9 cellular contexts compared by ENCODE assay signal in the genomic region with DNA sequence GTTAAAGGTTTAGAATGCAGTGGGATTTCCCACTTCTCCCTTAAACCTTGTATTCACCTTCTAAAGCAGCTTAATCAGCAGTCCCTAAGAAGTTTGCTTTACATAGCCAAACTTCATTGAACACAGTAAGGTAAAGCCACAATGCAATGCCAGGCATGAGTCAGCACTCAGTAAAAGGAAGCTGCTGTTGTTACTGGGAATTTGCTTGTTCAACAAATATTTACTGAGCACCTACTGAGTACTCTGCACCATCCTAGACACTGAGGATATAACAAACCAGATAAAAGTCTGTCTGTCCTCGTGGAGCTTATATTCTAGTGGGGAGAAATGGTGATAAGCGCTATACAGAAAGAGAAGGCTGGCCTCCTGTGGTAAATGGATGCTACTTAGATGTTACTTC.
DNase-seq lines count a peak whose midpoint lies in the region; ATAC-seq, FAIRE-seq and TF ChIP-seq lines count a peak whose summit lies in the region.
"Had no signal": no experiment of that assay in that cellular context is flagged by ENCODE, and none has a peak within 500 bp of the region (broad histone marks: within the 10 kb centered on the region; RNA-seq: fewer than 3 reads in every experiment).

No MANE protein-coding gene starts in this region.

- H3K79me2 ChIP-seq in fibroblast of lung (ENCODE audit: control insufficient read depth, insufficient read depth, low read length), result no peaks in the 10 kb centered on the region
- no peaks in the 10 kb centered on the region for H3K79me2 ChIP-seq in smooth muscle cell (ENCODE audit: low read depth)

- no peaks in the 10 kb centered on the region for H3K4me1 ChIP-seq in fibroblast of lung (ENCODE audit: control insufficient read depth, extremely low read depth, insufficient read depth, low read length)
- peaks cover 6% of the 10 kb centered on the region for H3K4me1 ChIP-seq in smooth muscle cell (ENCODE audit: low read depth)

- peak; percentile 45 for DNase-seq in HCEC 1CT
- peak; percentile 55 for DNase-seq in OCI-M1 (lab: John Stamatoyannopoulos, UW)
- peak; percentile 31 to 70 for DNase-seq in fibroblast of lung (ENCODE audit: low read depth in 2 of 2)
- no peak for DNase-seq in smooth muscle cell (lab: John Stamatoyannopoulos, UW; ENCODE audit: unreplicated experiment)
- DNase-seq in activated gamma-delta T cell (lab: John Stamatoyannopoulos, UW), result no peak
- DNase-seq in HTR-8/SVneo (ENCODE audit: insufficient read length, low spot score), result no peak
- DNase-seq: activated naive CD8-positive, alpha-beta T cell treated with anti-CD3 and anti-CD28 coated beads, Interleukin-2, amount 10 ng/mL, durations not matched to agents 7 days and 5 days; NCI-H2081 treated with DMSO at 0.1 percent for 48 hours had no signal

- H2AFZ ChIP-seq in fibroblast of lung (ENCODE audit: low read length) (no peak overlapping the region), smooth muscle cell (ENCODE audit: low read depth) (no peak overlapping the region)

- H3K9ac ChIP-seq in fibroblast of lung (ENCODE audit: insufficient read depth, low read length) (no peak overlapping the region), smooth muscle cell (ENCODE audit: low read depth) (no peak overlapping the region)

- ATAC-seq in GM21390 (IDR thresholded peaks at IDR 0.05; ENCODE audit: unreplicated experiment), result no peak

- TF ChIP-seq CTCF in fibroblast of lung (conservative IDR thresholded peaks at IDR 0.05 in 1 of 2, IDR thresholded peaks at IDR 0.05 in 1 of 2; ENCODE audit: low read depth in 1 of 2, low read length in 2 of 2), result no peak
- no peak for TF ChIP-seq CTCF in smooth muscle cell (IDR thresholded peaks at IDR 0.05; ENCODE audit: borderline replicate concordance, insufficient read depth, poor library complexity, severe bottlenecking)

- no peaks in the 10 kb centered on the region for H3K27me3 ChIP-seq in fibroblast of lung (ENCODE audit: control insufficient read depth, insufficient read depth, low read length)
- H3K27me3 ChIP-seq in smooth muscle cell (ENCODE audit: low read depth), result no peaks in the 10 kb centered on the region

- H4K20me1 ChIP-seq in fibroblast of lung (ENCODE audit: control insufficient read depth, extremely low read depth, insufficient read depth, low read length) (no peaks in the 10 kb centered on the region), smooth muscle cell (ENCODE audit: low read depth) (no peaks in the 10 kb centered on the region)

- H3K4me3 ChIP-seq in fibroblast of lung (replicated peaks in 1 of 4; ENCODE audit: control extremely low read depth in 1 of 4, insufficient read depth in 1 of 4, low read depth in 3 of 4, low read length in 4 of 4) (no peak overlapping the region), smooth muscle cell (no peak overlapping the region)

- no peaks in the 10 kb centered on the region for H3K9me3 ChIP-seq in fibroblast of lung (ENCODE audit: control insufficient read depth, insufficient read depth, low read depth, low read length)
- H3K9me3 ChIP-seq in smooth muscle cell (replicated peaks; ENCODE audit: low read depth), result no peaks in the 10 kb centered on the region

- peaks cover 5% of the 10 kb centered on the region for H3F3A ChIP-seq in smooth muscle cell (ENCODE audit: low read depth)

- no peak for FAIRE-seq in HTR-8/SVneo (lab: Jason Lieb, UNC)

- H3K27ac ChIP-seq in fibroblast of lung (ENCODE audit: insufficient read depth, low read length) (no peak overlapping the region), smooth muscle cell (ENCODE audit: low read depth) (peak overlapping the region; percentile 63)

- 77% methylated on average over 2 of the region's 2 CpGs for whole genome bisulfite sequencing in smooth muscle cell (ENCODE audit: low lambda C conversion rate)

- H3K36me3 ChIP-seq in fibroblast of lung (ENCODE audit: control insufficient read depth, insufficient read depth, low read length) (peaks cover 4% of the 10 kb centered on the region), smooth muscle cell (ENCODE audit: low read depth) (no peaks in the 10 kb centered on the region)

- H3K4me2 ChIP-seq in fibroblast of lung (ENCODE audit: extremely low read depth, insufficient read depth, low read length) (no peak overlapping the region), smooth muscle cell (peak overlapping the region; percentile 12)

Comparison
In these comparisons a context has a peak if more than half of its experiments do, and no peak if none do; other contexts are left out.
1. DNase-seq: peak in HCEC 1CT (single experiment), OCI-M1 (single experiment) and fibroblast of lung (2 of 2); none in smooth muscle cell (single experiment), activated gamma-delta T cell (single experiment) and HTR-8/SVneo (single experiment).